8 cellular contexts compared by ENCODE assay signal in the genomic region with DNA sequence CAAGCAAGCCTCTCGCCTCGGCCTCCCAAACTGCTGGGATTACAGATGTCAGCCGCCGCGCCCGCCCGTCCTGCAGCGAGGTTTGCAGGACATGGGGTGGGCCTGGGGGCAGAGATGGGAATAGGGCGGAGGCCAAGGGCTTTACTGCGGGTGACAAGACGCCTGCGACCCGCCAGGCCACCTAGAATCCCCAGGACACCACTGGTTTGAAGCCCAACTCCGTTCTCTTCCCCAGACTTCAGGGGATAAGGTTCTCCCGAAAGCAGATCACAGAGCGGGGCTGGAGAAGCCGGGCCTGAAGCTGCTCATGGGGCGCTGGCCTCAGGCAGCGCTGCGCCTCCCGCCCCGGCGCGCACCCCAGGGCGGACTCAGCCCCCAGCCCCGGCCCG. TPM values are rescaled to one million over a fixed set of nuclear protein-coding genes. Genes with fewer than 3 reads are reported as not detected.
DNase-seq lines count a peak whose midpoint lies in the region; ATAC-seq and TF ChIP-seq lines count a peak whose summit lies in the region.

No MANE protein-coding gene starts in this region.

- peak overlapping the region; percentile 77 to 91 (median 89) for H3K9ac ChIP-seq in skeletal muscle tissue (ENCODE audit: low read depth in 1 of 3, low read length in 3 of 3)

- intact Hi-C loops in heart right ventricle (cut with DNase I): loop anchor here in 4 of 10 donors (2.0 to 5.0 kb wide), 2 partner anchors 33 to 35 kb away; a partner anchor contains a TSS

- H3K27me3 ChIP-seq in WERI-Rb-1 (ENCODE audit: insufficient read depth, low read depth, severe bottlenecking) (no peaks in the 10 kb centered on the region), heart right ventricle (no peaks in the 10 kb centered on the region), skeletal muscle tissue (ENCODE audit: control insufficient read depth in 3 of 3, insufficient read depth in 3 of 3, low read length in 3 of 3) (no peaks in the 10 kb centered on the region)

- H3K36me3 ChIP-seq in WERI-Rb-1 (peaks cover 51% of the 10 kb centered on the region), heart right ventricle (peaks cover 0 to 42% (median 35%) of the 10 kb centered on the region in 9 donors), skeletal muscle tissue (ENCODE audit: control insufficient read depth in 3 of 3, insufficient read depth in 3 of 3, low read length in 3 of 3) (peaks cover 33 to 37% (median 37%) of the 10 kb centered on the region in 3 donors)

- peaks cover 32 to 89% (median 72%) of the 10 kb centered on the region in 9 donors for H3K4me1 ChIP-seq in heart right ventricle
- peaks cover 27 to 75% (median 52%) of the 10 kb centered on the region in 3 donors for H3K4me1 ChIP-seq in skeletal muscle tissue (ENCODE audit: control insufficient read depth in 3 of 3, insufficient read depth in 3 of 3, low read length in 3 of 3)

- no peak for TF ChIP-seq CTCF in WERI-Rb-1 (IDR thresholded peaks at IDR 0.05; ENCODE audit: low read depth, low read length)
- no peak for TF ChIP-seq CTCF in heart right ventricle (IDR thresholded peaks at IDR 0.05)

- H3K27ac ChIP-seq in WERI-Rb-1: peak overlapping the region; percentile 99
- peak overlapping the region; percentile 94 to 100 (median 97) for H3K27ac ChIP-seq in heart right ventricle
- peak overlapping the region; percentile 91 for H3K27ac ChIP-seq in skeletal muscle tissue (ENCODE audit: low read depth, low read length)

- 0 to 1% methylated on average over 26 to 27 of the region's 27 CpGs for WGBS in heart right ventricle, 2 donors

- H3K4me3 ChIP-seq in GM08714 (ENCODE audit: low read length) (peak overlapping the region; percentile 93), WERI-Rb-1 (ENCODE audit: low read depth, low read length) (peak overlapping the region; percentile 62), heart right ventricle (peak overlapping the region; percentile 71 to 100 (median 96)), skeletal muscle tissue (ENCODE audit: low read length in 3 of 3) (peak overlapping the region; percentile 87 to 93 (median 88))

- H3K9me3 ChIP-seq in WERI-Rb-1 (ENCODE audit: severe bottlenecking): no peaks in the 10 kb centered on the region
- H3K9me3 ChIP-seq in heart right ventricle: no peaks in the 10 kb centered on the region
- H3K9me3 ChIP-seq in skeletal muscle tissue (ENCODE audit: control insufficient read depth in 3 of 3, low read length in 3 of 3): no peaks in the 10 kb centered on the region

- DNase-seq in WERI-Rb-1 (no peak), heart right ventricle (no peak), DMS79 treated with DMSO at 0.1 percent for 48 hours (lab: John Stamatoyannopoulos, UW) (no peak)
- no peak for DNase-seq in stimulated activated CD4-positive, alpha-beta T cell treated with anti-CD3 and anti-CD28 coated beads, Interleukin-4, amount 100 ng/mL, for 4 hours

- peak; percentile 36 for ATAC-seq in HG02852 (IDR thresholded peaks at IDR 0.05; ENCODE audit: unreplicated experiment)
- peak in 3 of 8 donors; percentile 0 to 1 (median 1) for ATAC-seq in heart right ventricle
- no peak for ATAC-seq in GM21737 (IDR thresholded peaks at IDR 0.05; ENCODE audit: unreplicated experiment)

RNA-seq across cellular contexts. Expression of a gene that starts 0.4 kb away (rescaled TPM):
- total RNA-seq in heart right ventricle (100 to 1,000 TPM; 194 to 279 (median 234) TPM), skeletal muscle tissue (46.4 TPM)
- polyA plus RNA-seq in heart right ventricle: 100 to 1,000 TPM; 148 to 279 TPM

RNA-seq across cellular contexts. Expression of a gene that starts 0.7 kb away (rescaled TPM):
- total RNA-seq in heart right ventricle: 10 to 100 TPM; 22.2 to 46.4 (median 26.9) TPM
- 10 to 100 TPM; 44.4 to 66.5 TPM for polyA plus RNA-seq in heart right ventricle
- total RNA-seq in skeletal muscle tissue: 42.3 TPM

RNA-seq across cellular contexts. Expression of a gene that starts 9.2 kb away (rescaled TPM):
- total RNA-seq in heart right ventricle (100 to 1,000 TPM; 286 to 668 (median 466) TPM), skeletal muscle tissue (94.5 TPM)
- polyA plus RNA-seq in heart right ventricle: 100 to 1,000 TPM; 444 to 684 TPM

RNA-seq across cellular contexts. Expression of a gene that starts 14.3 kb away (rescaled TPM):
- 10 to 100 TPM; 11.4 to 23.0 (median 17.0) TPM for total RNA-seq in heart right ventricle
- 10 to 100 TPM; 11.5 to 72.3 TPM for polyA plus RNA-seq in heart right ventricle
- total RNA-seq in skeletal muscle tissue: 5.7 TPM

RNA-seq across cellular contexts. Expression of a gene that starts 23.3 kb away (rescaled TPM):
- total RNA-seq in heart right ventricle: 100 to 1,000 TPM; 183 to 359 (median 251) TPM
- polyA plus RNA-seq in heart right ventricle: 100 to 1,000 TPM; 114 to 148 TPM
- total RNA-seq in skeletal muscle tissue: 13.6 TPM
